ENCODE assay signal across 10 cellular contexts in the genomic region with DNA sequence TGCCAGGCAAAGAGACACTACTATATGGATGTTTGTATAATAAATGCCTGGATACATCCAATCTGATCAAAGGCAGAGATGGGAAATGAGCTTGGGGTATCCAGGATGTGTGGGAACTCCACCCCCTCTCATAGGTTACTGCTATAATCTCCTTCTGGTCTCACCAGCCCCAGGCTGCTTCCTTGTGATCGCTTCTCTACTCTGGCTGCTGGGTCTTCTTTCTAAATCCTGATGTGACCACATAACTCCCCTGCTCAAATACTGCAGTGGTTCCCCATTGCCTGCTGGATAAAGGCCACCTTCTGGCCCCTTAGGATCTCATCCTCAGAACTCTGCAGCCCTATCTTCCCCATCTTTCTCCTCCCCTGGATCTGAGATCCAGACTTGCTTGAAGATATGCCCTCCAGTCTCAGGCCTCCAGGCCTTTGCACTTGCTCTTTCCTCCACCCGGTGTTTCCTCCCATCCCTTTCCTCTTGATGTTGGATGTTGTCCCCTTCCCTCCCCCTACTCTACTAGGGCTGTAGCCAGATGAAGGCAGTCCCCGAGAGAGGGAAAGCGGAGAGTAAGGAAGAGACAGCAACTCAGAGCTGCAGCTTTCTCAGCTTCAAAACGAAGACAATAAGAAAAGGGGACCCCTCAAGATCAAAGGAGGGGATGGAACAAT. TPM values are rescaled to one million over a fixed set of nuclear protein-coding genes. Genes with fewer than 3 reads are reported as not detected.
DNase-seq lines count a peak whose midpoint lies in the region; ATAC-seq lines count a peak whose summit lies in the region.
"Had no signal": no experiment of that assay in that cellular context is flagged by ENCODE, and none has a peak within 500 bp of the region (broad histone marks: within the 10 kb centered on the region; RNA-seq: fewer than 3 reads in every experiment).

No MANE protein-coding gene starts in this region.

- no peaks in the 10 kb centered on the region for H3K36me3 ChIP-seq in CD4-positive, CD25-positive, alpha-beta regulatory T cell (ENCODE audit: control insufficient read depth, insufficient read depth, low read length)
- H3K36me3 ChIP-seq in ES-I3 (ENCODE audit: insufficient read depth, low read length) (no peaks in the 10 kb centered on the region), Karpas-422 (ENCODE audit: insufficient read depth, low read length) (no peaks in the 10 kb centered on the region)

- no peak overlapping the region for H3K27ac Mint-ChIP-seq in CD4-positive, CD25-positive, alpha-beta regulatory T cell
- H3K27ac Mint-ChIP-seq in activated CD8-positive, alpha-beta T cell treated with anti-CD3 and anti-CD28 coated beads, Interleukin-2, amount 10 ng/mL, durations not matched to agents 7 days and 5 days: no peak overlapping the region
- H3K27ac Mint-ChIP-seq in memory B cell: no peak overlapping the region

- H3K27me3 Mint-ChIP-seq in CD4-positive, CD25-positive, alpha-beta regulatory T cell: peaks cover 44% of the 10 kb centered on the region
- H3K27me3 Mint-ChIP-seq in activated CD8-positive, alpha-beta T cell treated with anti-CD3 and anti-CD28 coated beads, Interleukin-2, amount 10 ng/mL, durations not matched to agents 7 days and 5 days (ENCODE audit: low read depth): peaks cover 44% of the 10 kb centered on the region
- H3K27me3 Mint-ChIP-seq in memory B cell: peaks cover 33% of the 10 kb centered on the region

- H3K9me3 Mint-ChIP-seq in CD4-positive, CD25-positive, alpha-beta regulatory T cell: peaks cover 0 to 4% (median 1%) of the 10 kb centered on the region in 7 donors
- no peaks in the 10 kb centered on the region for H3K9me3 Mint-ChIP-seq in activated CD8-positive, alpha-beta T cell treated with anti-CD3 and anti-CD28 coated beads, Interleukin-2, amount 10 ng/mL, durations not matched to agents 7 days and 5 days (ENCODE audit: insufficient read depth)
- H3K9me3 Mint-ChIP-seq in memory B cell: peaks cover 1% of the 10 kb centered on the region

- no peaks in the 10 kb centered on the region for H4K20me1 ChIP-seq in Karpas-422 (ENCODE audit: insufficient read depth, low read depth, low read length)

- DNase-seq in CD4-positive, CD25-positive, alpha-beta regulatory T cell: no peak
- no peak for DNase-seq in activated CD8-positive, alpha-beta T cell treated with anti-CD3 and anti-CD28 coated beads, Interleukin-2, amount 10 ng/mL, durations not matched to agents 7 days and 5 days
- no peak for DNase-seq in memory B cell (ENCODE audit: low spot score in 2 of 2)
- no peak for DNase-seq in Karpas-422
- DNase-seq in activated gamma-delta T cell treated with Interleukin-2 at 50 U/mL for 16 hours: no peak
- DNase-seq: SIG-M5 had no signal

- H3K4me1 Mint-ChIP-seq in CD4-positive, CD25-positive, alpha-beta regulatory T cell: peaks cover 2 to 12% (median 5%) of the 10 kb centered on the region in 4 donors
- peaks cover 6% of the 10 kb centered on the region for H3K4me1 Mint-ChIP-seq in activated CD8-positive, alpha-beta T cell treated with anti-CD3 and anti-CD28 coated beads, Interleukin-2, amount 10 ng/mL, durations not matched to agents 7 days and 5 days (ENCODE audit: low read depth)
- peaks cover 6% of the 10 kb centered on the region for H3K4me1 Mint-ChIP-seq in memory B cell

- peaks cover 25% of the 10 kb centered on the region for H3K27me3 ChIP-seq in CD4-positive, CD25-positive, alpha-beta regulatory T cell (ENCODE audit: control insufficient read depth, insufficient read depth, low read length)
- no peaks in the 10 kb centered on the region for H3K27me3 ChIP-seq in Karpas-422 (ENCODE audit: low read length)

- H3K9ac ChIP-seq in ES-I3 (ENCODE audit: low read depth, low read length) (peak overlapping the region; percentile 19; the same call in 1 of the 2 replicates), Karpas-422 (ENCODE audit: low read length) (no peak overlapping the region)

- no peaks in the 10 kb centered on the region for H3K79me2 ChIP-seq in Karpas-422 (ENCODE audit: low read length)

- no peak for ATAC-seq in CD4-positive, CD25-positive, alpha-beta regulatory T cell (ENCODE audit: low read depth in 2 of 2)
- ATAC-seq in activated CD8-positive, alpha-beta T cell treated with anti-CD3 and anti-CD28 coated beads, Interleukin-2, amount 10 ng/mL, durations not matched to agents 7 days and 5 days: no peak
- ATAC-seq in memory B cell (ENCODE audit: low read depth) (no peak), esophagus mucosa (no peak)

- no peaks in the 10 kb centered on the region for H3K9me3 ChIP-seq in CD4-positive, CD25-positive, alpha-beta regulatory T cell (ENCODE audit: control insufficient read depth in 2 of 2, low read length in 2 of 2)
- H3K9me3 ChIP-seq in ES-I3 (ENCODE audit: control insufficient read depth, insufficient read depth, low read length) (no peaks in the 10 kb centered on the region), Karpas-422 (ENCODE audit: low read length) (no peaks in the 10 kb centered on the region)

- peaks cover 10% of the 10 kb centered on the region for H3K4me1 ChIP-seq in CD4-positive, CD25-positive, alpha-beta regulatory T cell (ENCODE audit: control insufficient read depth, insufficient read depth, low read length, poor library complexity, severe bottlenecking)
- H3K4me1 ChIP-seq in ES-I3 (ENCODE audit: insufficient read depth, low read length): peaks cover 1% of the 10 kb centered on the region; the same call in 1 of the 2 replicates
- no peaks in the 10 kb centered on the region for H3K4me1 ChIP-seq in Karpas-422 (ENCODE audit: low read length)

- H2AFZ ChIP-seq in Karpas-422 (ENCODE audit: low read length): no peak overlapping the region

- H3K4me3 ChIP-seq in CD4-positive, CD25-positive, alpha-beta regulatory T cell (ENCODE audit: low read depth, low read length): no peak overlapping the region
- no peak overlapping the region for H3K4me3 ChIP-seq in Karpas-422 (ENCODE audit: low read length)

- H3K4me2 ChIP-seq in Karpas-422 (ENCODE audit: low read depth, low read length, poor library complexity, severe bottlenecking): no peak overlapping the region

- POLR2A ChIA-PET in activated CD8-positive, alpha-beta T cell treated with anti-CD3 and anti-CD28 coated beads, Interleukin-2, amount 10 ng/mL, durations not matched to agents 7 days and 5 days (lab: Charles Lee): no interaction called here

- CTCF ChIA-PET in activated CD8-positive, alpha-beta T cell treated with anti-CD3 and anti-CD28 coated beads, Interleukin-2, amount 10 ng/mL, durations not matched to agents 7 days and 5 days (lab: Charles Lee): interaction anchor here (1.0 to 1.4 kb wide), 2 partner anchors 10 to 15 kb away, joined by 3 to 4 read pairs; a partner anchor contains a TSS

- H3K9me2 ChIP-seq in Karpas-422 (replicated peaks; ENCODE audit: insufficient read depth, low read length): no peaks in the 10 kb centered on the region

- H3K27ac ChIP-seq in CD4-positive, CD25-positive, alpha-beta regulatory T cell (ENCODE audit: insufficient read depth, low read length, poor library complexity, severe bottlenecking): no peak overlapping the region
- H3K27ac ChIP-seq in Karpas-422 (ENCODE audit: low read length): no peak overlapping the region

- peak overlapping the region in 3 of 4 donors; percentile 63 to 79 (median 78) for H3K4me3 Mint-ChIP-seq in CD4-positive, CD25-positive, alpha-beta regulatory T cell
- H3K4me3 Mint-ChIP-seq in activated CD8-positive, alpha-beta T cell treated with anti-CD3 and anti-CD28 coated beads, Interleukin-2, amount 10 ng/mL, durations not matched to agents 7 days and 5 days: peak overlapping the region; percentile 53
- peak overlapping the region; percentile 59 for H3K4me3 Mint-ChIP-seq in memory B cell

- H3K36me3 Mint-ChIP-seq in CD4-positive, CD25-positive, alpha-beta regulatory T cell: no peaks in the 10 kb centered on the region
- no peaks in the 10 kb centered on the region for H3K36me3 Mint-ChIP-seq in activated CD8-positive, alpha-beta T cell treated with anti-CD3 and anti-CD28 coated beads, Interleukin-2, amount 10 ng/mL, durations not matched to agents 7 days and 5 days (ENCODE audit: low read depth)
- H3K36me3 Mint-ChIP-seq in memory B cell: no peaks in the 10 kb centered on the region

RNA-seq across cellular contexts. Expression of a gene that starts 0.8 kb away (rescaled TPM):
- 0.07 TPM for total RNA-seq in CD4-positive, CD25-positive, alpha-beta regulatory T cell
- polyA plus RNA-seq in CD4-positive, CD25-positive, alpha-beta regulatory T cell: not detected
- total RNA-seq in activated CD8-positive, alpha-beta T cell treated with anti-CD3 and anti-CD28 coated beads, Interleukin-2, amount 10 ng/mL, durations not matched to agents 7 days and 5 days: under 1 TPM in 1 of 2 experiments, not detected in 1; 0.03 TPM
- total RNA-seq in Karpas-422 (2014; rRNA removed; shearing (Covaris generic); ENCODE audit: low replicate concordance): under 0.01 TPM in 1 of 2 replicates, not detected in the other
- not detected for total RNA-seq in esophagus mucosa
- total RNA-seq: fibroblast of lung, posterior vena cava had no signal
- polyA plus RNA-seq: fibroblast of lung had no signal

RNA-seq across cellular contexts. Expression of a gene that starts 15.3 kb away (rescaled TPM):
- 10.3 TPM for total RNA-seq in CD4-positive, CD25-positive, alpha-beta regulatory T cell
- polyA plus RNA-seq in CD4-positive, CD25-positive, alpha-beta regulatory T cell: 10 to 100 TPM; 12.0 to 27.6 (median 20.4) TPM
- 10 to 100 TPM; 15.0 to 16.1 TPM for total RNA-seq in activated CD8-positive, alpha-beta T cell treated with anti-CD3 and anti-CD28 coated beads, Interleukin-2, amount 10 ng/mL, durations not matched to agents 7 days and 5 days
- 5.7 and 10.7 TPM in 2 replicates for total RNA-seq in Karpas-422 (2014; rRNA removed; shearing (Covaris generic); ENCODE audit: low replicate concordance)
- 12.2 TPM for total RNA-seq in esophagus mucosa

RNA-seq across cellular contexts. Expression of a gene that starts 43.1 kb away (rescaled TPM):
- total RNA-seq in CD4-positive, CD25-positive, alpha-beta regulatory T cell: not detected
- polyA plus RNA-seq in CD4-positive, CD25-positive, alpha-beta regulatory T cell: not detected
- not detected for total RNA-seq in activated CD8-positive, alpha-beta T cell treated with anti-CD3 and anti-CD28 coated beads, Interleukin-2, amount 10 ng/mL, durations not matched to agents 7 days and 5 days
- total RNA-seq in Karpas-422 (2014; rRNA removed; shearing (Covaris generic); ENCODE audit: low replicate concordance): 0.36 and 0.78 TPM in 2 replicates
- total RNA-seq in esophagus mucosa: 1.2 TPM
- total RNA-seq: fibroblast of lung had no signal
- polyA plus RNA-seq: fibroblast of lung had no signal
